ENCODE assay signal across 1 cellular context in the genomic region with DNA sequence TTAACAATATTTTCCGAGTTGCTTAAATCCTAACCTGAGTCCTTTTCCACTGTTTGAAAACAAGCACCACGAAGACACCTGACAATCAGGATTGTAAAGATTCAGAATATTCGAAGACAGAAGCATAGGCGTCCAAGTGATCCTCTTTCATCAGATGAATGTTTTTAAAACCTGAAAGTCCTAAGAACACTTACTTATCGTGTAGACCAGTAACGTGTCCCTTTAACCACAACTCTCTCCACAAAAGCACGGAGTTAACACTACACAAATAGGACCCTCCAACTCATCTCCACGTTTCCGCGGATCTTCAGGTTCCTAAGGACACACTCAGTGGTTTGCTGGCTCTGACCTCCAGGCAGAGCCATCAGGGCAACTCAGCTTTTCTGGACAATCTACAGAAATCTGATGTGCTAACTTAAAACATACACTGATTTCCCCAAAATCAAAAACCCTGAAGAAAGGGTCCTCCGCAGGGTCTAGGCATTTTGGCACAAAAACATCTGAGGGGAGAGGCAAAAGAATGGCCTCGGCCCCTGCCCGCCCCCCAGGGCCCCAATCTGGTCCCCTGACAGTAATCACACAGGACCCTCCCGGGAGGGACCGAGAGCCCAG.
TF ChIP-seq lines count a peak whose summit lies in the region.

No MANE protein-coding gene starts in this region.

TF ChIP-seq in HepG2, 621 proteins besides CTCF, POLR2A, EP300 and RAD21 (continued from another document):
- TF ChIP-seq KMT2A (CRISPR knock-in tag; IDR thresholded peaks at IDR 0.05) (peak; percentile 24; the same call in 1 of the 2 replicates), TAF15 (IDR thresholded peaks at IDR 0.05; ENCODE audit: low read depth, low read length, poor library complexity, severe bottlenecking) (no peak), KDM5B (CRISPR knock-in tag; IDR thresholded peaks at IDR 0.05; ENCODE audit: borderline replicate concordance) (no peak), ZNF317 (CRISPR knock-in tag; IDR thresholded peaks at IDR 0.05) (no peak; the same call in 1 of the 2 replicates), ZSCAN29 (CRISPR knock-in tag; conservative IDR thresholded peaks at IDR 0.05) (no peak), ETV6 (CRISPR knock-in tag; conservative IDR thresholded peaks at IDR 0.05) (no peak), FOXK1 (CRISPR knock-in tag; IDR thresholded peaks at IDR 0.05; ENCODE audit: borderline replicate concordance, low read depth) (no peak), ZNF138 (CRISPR knock-in tag; IDR thresholded peaks at IDR 0.05; ENCODE audit: low read depth) (0 out of 2 replicates have a peak, but pooled peaks have one; percentile 12), ZNF619 (CRISPR knock-in tag; IDR thresholded peaks at IDR 0.05) (no peak), NCOR1 (IDR thresholded peaks at IDR 0.05; ENCODE audit: borderline replicate concordance, low read length) (no peak), MED8 (CRISPR knock-in tag; IDR thresholded peaks at IDR 0.05; ENCODE audit: insufficient replicate concordance) (no peak), ZFY (CRISPR knock-in tag; IDR thresholded peaks at IDR 0.05) (no peak), HNRNPUL1 (IDR thresholded peaks at IDR 0.05; ENCODE audit: low read depth, low read length) (no peak), ZNF230 (CRISPR knock-in tag; IDR thresholded peaks at IDR 0.05) (peak; percentile 63; the same call in 1 of the 2 replicates), TCF12 (IDR thresholded peaks at IDR 0.05) (no peak), TCF12 (CRISPR knock-in tag; IDR thresholded peaks at IDR 0.05) (no peak), ZNF367 (CRISPR knock-in tag; IDR thresholded peaks at IDR 0.05; ENCODE audit: borderline replicate concordance) (no peak), SRSF9 (IDR thresholded peaks at IDR 0.05; ENCODE audit: borderline replicate concordance, insufficient read depth, low read depth, low read length, poor library complexity, severe bottlenecking) (no peak), KDM5A (IDR thresholded peaks at IDR 0.05; ENCODE audit: borderline replicate concordance, low read length) (0 out of 2 replicates have a peak, but pooled peaks have one; percentile 18), RXRA (CRISPR knock-in tag; IDR thresholded peaks at IDR 0.05) (no peak), ZNF768 (CRISPR knock-in tag; IDR thresholded peaks at IDR 0.05) (no peak), ZNF883 (CRISPR knock-in tag; IDR thresholded peaks at IDR 0.05; ENCODE audit: not compliant biosample characterization) (no peak), ZNF567 (CRISPR knock-in tag; IDR thresholded peaks at IDR 0.05; ENCODE audit: borderline replicate concordance) (no peak), MEF2D (CRISPR knock-in tag; IDR thresholded peaks at IDR 0.05) (0 out of 2 replicates have a peak, but pooled peaks have one; percentile 21), PLRG1 (conservative IDR thresholded peaks at IDR 0.05) (no peak)
- TF ChIP-seq, protein P1, sequence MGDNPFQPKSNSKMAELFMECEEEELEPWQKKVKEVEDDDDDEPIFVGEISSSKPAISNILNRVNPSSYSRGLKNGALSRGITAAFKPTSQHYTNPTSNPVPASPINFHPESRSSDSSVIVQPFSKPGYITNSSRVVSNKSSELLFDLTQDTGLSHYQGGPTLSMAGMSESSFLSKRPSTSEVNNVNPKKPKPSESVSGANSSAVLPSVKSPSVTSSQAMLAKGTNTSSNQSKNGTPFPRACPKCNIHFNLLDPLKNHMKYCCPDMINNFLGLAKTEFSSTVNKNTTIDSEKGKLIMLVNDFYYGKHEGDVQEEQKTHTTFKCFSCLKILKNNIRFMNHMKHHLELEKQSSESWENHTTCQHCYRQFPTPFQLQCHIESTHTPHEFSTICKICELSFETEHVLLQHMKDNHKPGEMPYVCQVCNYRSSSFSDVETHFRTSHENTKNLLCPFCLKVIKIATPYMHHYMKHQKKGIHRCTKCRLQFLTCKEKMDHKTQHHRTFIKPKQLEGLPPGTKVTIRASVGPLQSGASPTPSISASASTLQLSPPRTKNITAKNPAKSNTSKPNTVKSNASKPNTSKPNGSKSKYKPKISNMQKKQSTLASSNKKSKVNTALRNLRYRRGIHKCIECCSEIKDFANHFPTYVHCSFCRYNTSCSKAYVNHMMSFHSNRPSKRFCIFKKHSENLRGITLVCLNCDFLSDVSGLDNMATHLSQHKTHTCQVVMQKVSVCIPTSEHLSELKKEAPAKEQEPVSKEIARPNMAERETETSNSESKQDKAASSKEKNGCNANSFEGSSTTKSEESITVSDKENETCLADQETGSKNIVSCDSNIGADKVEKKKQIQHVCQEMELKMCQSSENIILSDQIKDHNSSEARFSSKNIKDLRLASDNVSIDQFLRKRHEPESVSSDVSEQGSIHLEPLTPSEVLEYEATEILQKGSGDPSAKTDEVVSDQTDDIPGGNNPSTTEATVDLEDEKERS (CRISPR knock-in tag; IDR thresholded peaks at IDR 0.05): no peak
- TF ChIP-seq, protein P2, sequence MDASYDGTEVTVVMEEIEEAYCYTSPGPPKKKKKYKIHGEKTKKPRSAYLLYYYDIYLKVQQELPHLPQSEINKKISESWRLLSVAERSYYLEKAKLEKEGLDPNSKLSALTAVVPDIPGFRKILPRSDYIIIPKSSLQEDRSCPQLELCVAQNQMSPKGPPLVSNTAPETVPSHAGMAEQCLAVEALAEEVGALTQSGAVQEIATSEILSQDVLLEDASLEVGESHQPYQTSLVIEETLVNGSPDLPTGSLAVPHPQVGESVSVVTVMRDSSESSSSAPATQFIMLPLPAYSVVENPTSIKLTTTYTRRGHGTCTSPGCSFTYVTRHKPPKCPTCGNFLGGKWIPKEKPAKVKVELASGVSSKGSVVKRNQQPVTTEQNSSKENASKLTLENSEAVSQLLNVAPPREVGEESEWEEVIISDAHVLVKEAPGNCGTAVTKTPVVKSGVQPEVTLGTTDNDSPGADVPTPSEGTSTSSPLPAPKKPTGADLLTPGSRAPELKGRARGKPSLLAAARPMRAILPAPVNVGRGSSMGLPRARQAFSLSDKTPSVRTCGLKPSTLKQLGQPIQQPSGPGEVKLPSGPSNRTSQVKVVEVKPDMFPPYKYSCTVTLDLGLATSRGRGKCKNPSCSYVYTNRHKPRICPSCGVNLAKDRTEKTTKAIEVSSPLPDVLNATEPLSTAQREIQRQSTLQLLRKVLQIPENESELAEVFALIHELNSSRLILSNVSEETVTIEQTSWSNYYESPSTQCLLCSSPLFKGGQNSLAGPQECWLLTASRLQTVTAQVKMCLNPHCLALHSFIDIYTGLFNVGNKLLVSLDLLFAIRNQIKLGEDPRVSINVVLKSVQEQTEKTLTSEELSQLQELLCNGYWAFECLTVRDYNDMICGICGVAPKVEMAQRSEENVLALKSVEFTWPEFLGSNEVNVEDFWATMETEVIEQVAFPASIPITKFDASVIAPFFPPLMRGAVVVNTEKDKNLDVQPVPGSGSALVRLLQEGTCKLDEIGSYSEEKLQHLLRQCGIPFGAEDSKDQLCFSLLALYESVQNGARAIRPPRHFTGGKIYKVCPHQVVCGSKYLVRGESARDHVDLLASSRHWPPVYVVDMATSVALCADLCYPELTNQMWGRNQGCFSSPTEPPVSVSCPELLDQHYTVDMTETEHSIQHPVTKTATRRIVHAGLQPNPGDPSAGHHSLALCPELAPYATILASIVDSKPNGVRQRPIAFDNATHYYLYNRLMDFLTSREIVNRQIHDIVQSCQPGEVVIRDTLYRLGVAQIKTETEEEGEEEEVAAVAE (CRISPR knock-in tag; IDR thresholded peaks at IDR 0.05; ENCODE audit: borderline replicate concordance): no peak
- TF ChIP-seq, protein P3, sequence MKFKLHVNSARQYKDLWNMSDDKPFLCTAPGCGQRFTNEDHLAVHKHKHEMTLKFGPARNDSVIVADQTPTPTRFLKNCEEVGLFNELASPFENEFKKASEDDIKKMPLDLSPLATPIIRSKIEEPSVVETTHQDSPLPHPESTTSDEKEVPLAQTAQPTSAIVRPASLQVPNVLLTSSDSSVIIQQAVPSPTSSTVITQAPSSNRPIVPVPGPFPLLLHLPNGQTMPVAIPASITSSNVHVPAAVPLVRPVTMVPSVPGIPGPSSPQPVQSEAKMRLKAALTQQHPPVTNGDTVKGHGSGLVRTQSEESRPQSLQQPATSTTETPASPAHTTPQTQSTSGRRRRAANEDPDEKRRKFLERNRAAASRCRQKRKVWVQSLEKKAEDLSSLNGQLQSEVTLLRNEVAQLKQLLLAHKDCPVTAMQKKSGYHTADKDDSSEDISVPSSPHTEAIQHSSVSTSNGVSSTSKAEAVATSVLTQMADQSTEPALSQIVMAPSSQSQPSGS (CRISPR knock-in tag; IDR thresholded peaks at IDR 0.05): no peak
